Comparison of ENCODE assay signal across 9 cellular contexts in genomic region chrX:78945186-78945912, GRCh38. TPM values are rescaled to one million over a fixed set of nuclear protein-coding genes. Genes with fewer than 3 reads are reported as not detected.
A peak's percentile ranks its signal among the peaks of the same experiment; 100 is the strongest.
DNase-seq lines count a peak whose midpoint lies in the region; ATAC-seq and TF ChIP-seq lines count a peak whose summit lies in the region.
"Had no signal": no experiment of that assay in that cellular context is flagged by ENCODE, and none has a peak within 500 bp of the region (broad histone marks: within the 10 kb centered on the region; RNA-seq: fewer than 3 reads in every experiment).

Gene P2RY10 (plus strand): TSS chrX:78945391. CDS start chrX:78960521, 15,130 bp downstream.

- intact Hi-C loops in colonic mucosa (cut with DNase I) = no loop called here
- intact Hi-C loops in esophagus muscularis mucosa (cut with DNase I) = no loop called here

- TF ChIP-seq EP300 in gastroesophageal sphincter (IDR thresholded peaks at IDR 0.05) = no peak
- no peak for TF ChIP-seq EP300 in esophagus muscularis mucosa (IDR thresholded peaks at IDR 0.05)

- no peaks in the 10 kb centered on the region for H3K27me3 Mint-ChIP-seq in stimulated activated memory B cell treated with anti-CD40 and anti-IgM and Interleukin-4, amounts not matched to agents 10 μg/mL and 1 μg/mL and 100 μg/mL, for 72 hours

- H3K27me3 ChIP-seq in colonic mucosa (no peaks in the 10 kb centered on the region), gastroesophageal sphincter (no peaks in the 10 kb centered on the region), esophagus muscularis mucosa (no peaks in the 10 kb centered on the region)

- peak; percentile 58 for ATAC-seq in HG03064 (IDR thresholded peaks at IDR 0.05; ENCODE audit: low read depth, unreplicated experiment)
- ATAC-seq in stimulated activated memory B cell treated with anti-CD40 and anti-IgM and Interleukin-4, amounts not matched to agents 10 μg/mL and 1 μg/mL and 100 μg/mL, for 72 hours = peak; percentile 89
- no peak for ATAC-seq in gastroesophageal sphincter

- H3K4me3 Mint-ChIP-seq in stimulated activated memory B cell treated with anti-CD40 and anti-IgM and Interleukin-4, amounts not matched to agents 10 μg/mL and 1 μg/mL and 100 μg/mL, for 72 hours = peak within 1 kb of the TSS; percentile 78

- H3K36me3 ChIP-seq in colonic mucosa (no peaks in the 10 kb centered on the region), gastroesophageal sphincter (no peaks in the 10 kb centered on the region), esophagus muscularis mucosa (no peaks in the 10 kb centered on the region)

- DNase-seq in activated CD8-positive, alpha-beta memory T cell treated with anti-CD3 and anti-CD28 coated beads, Interleukin-2, amount 50 U/mL, for 1 hour (ENCODE audit: extremely low read depth) = peak; percentile 33
- DNase-seq in activated CD8-positive, alpha-beta memory T cell treated with anti-CD3 and anti-CD28 coated beads, Interleukin-2, amount 50 U/mL, for 4 hours = no peak
- DNase-seq in T-helper 22 cell (ENCODE audit: low read depth) = peak; percentile 16
- DNase-seq in colonic mucosa = no peak
- no peak for DNase-seq in esophagus muscularis mucosa (ENCODE audit: extremely low spot score)
- DNase-seq: left cardiac atrium had no signal

- H3K4me1 ChIP-seq in colonic mucosa = no peaks in the 10 kb centered on the region
- no peaks in the 10 kb centered on the region for H3K4me1 ChIP-seq in gastroesophageal sphincter
- H3K4me1 ChIP-seq in esophagus muscularis mucosa = no peaks in the 10 kb centered on the region

- H3K36me3 Mint-ChIP-seq in stimulated activated memory B cell treated with anti-CD40 and anti-IgM and Interleukin-4, amounts not matched to agents 10 μg/mL and 1 μg/mL and 100 μg/mL, for 72 hours = peaks cover 25% of the 10 kb centered on the region

- peak within 1 kb of the TSS; percentile 97 for H3K27ac Mint-ChIP-seq in stimulated activated memory B cell treated with anti-CD40 and anti-IgM and Interleukin-4, amounts not matched to agents 10 μg/mL and 1 μg/mL and 100 μg/mL, for 72 hours

- WGBS in gastroesophageal sphincter (ENCODE audit: low coverage in 1 of 2), 2 donors = 40 to 84% methylated on average over 3 to 4 of the region's 5 CpGs
- WGBS in esophagus muscularis mucosa = 50% methylated on average over 5 of the region's 5 CpGs

- H3K4me3 ChIP-seq in colonic mucosa (no peak within 1 kb of the TSS), gastroesophageal sphincter (no peak within 1 kb of the TSS), esophagus muscularis mucosa (no peak within 1 kb of the TSS)

- H3K9me3 Mint-ChIP-seq in stimulated activated memory B cell treated with anti-CD40 and anti-IgM and Interleukin-4, amounts not matched to agents 10 μg/mL and 1 μg/mL and 100 μg/mL, for 72 hours = no peaks in the 10 kb centered on the region

- peak within 1 kb of the TSS in 1 of 2 donors; percentile 12 for H3K9ac ChIP-seq in colonic mucosa (ENCODE audit: low read depth in 2 of 2, low read length in 2 of 2)

- H3K27ac ChIP-seq in colonic mucosa (no peak within 1 kb of the TSS), gastroesophageal sphincter (no peak within 1 kb of the TSS), esophagus muscularis mucosa (replicated peaks in 1 of 4) (no peak within 1 kb of the TSS)

- H3K9me3 ChIP-seq in colonic mucosa (no peaks in the 10 kb centered on the region), gastroesophageal sphincter (no peaks in the 10 kb centered on the region), esophagus muscularis mucosa (no peaks in the 10 kb centered on the region)

- TF ChIP-seq POLR2A in gastroesophageal sphincter (IDR thresholded peaks at IDR 0.05) (no peak), esophagus muscularis mucosa (IDR thresholded peaks at IDR 0.05; ENCODE audit: low read depth) (no peak)

- peaks cover 46% of the 10 kb centered on the region for H3K4me1 Mint-ChIP-seq in stimulated activated memory B cell treated with anti-CD40 and anti-IgM and Interleukin-4, amounts not matched to agents 10 μg/mL and 1 μg/mL and 100 μg/mL, for 72 hours

- TF ChIP-seq CTCF in colonic mucosa (IDR thresholded peaks at IDR 0.05) (no peak), gastroesophageal sphincter (IDR thresholded peaks at IDR 0.05) (no peak), esophagus muscularis mucosa (IDR thresholded peaks at IDR 0.05) (no peak)

RNA-seq across cellular contexts. Expression of gene P2RY10, which starts in this region (rescaled TPM):
- 1 to 10 TPM in 1 of 2 donors, under 1 TPM in 1; 0.57 to 1.6 TPM for total RNA-seq in colonic mucosa
- not detected for total RNA-seq in gastroesophageal sphincter
- 1 to 10 TPM in 1 of 4 donors, not detected in 3; 5.0 TPM for total RNA-seq in esophagus muscularis mucosa

Comparison
In these comparisons a context has a peak if more than half of its experiments do, and no peak if none do; other contexts are left out.
1. DNase-seq: peak in activated CD8-positive, alpha-beta memory T cell treated with anti-CD3 and anti-CD28 coated beads, Interleukin-2, amount 50 U/mL, for 1 hour (single experiment) and T-helper 22 cell (single experiment); none in activated CD8-positive, alpha-beta memory T cell treated with anti-CD3 and anti-CD28 coated beads, Interleukin-2, amount 50 U/mL, for 4 hours (single experiment), colonic mucosa (single experiment) and esophagus muscularis mucosa (single experiment).